1 cellular context compared by ENCODE assay signal in genomic region chr11:17631702-17632365, GRCh38.
TF ChIP-seq lines count a peak whose summit lies in the region.

No MANE protein-coding gene starts in this region.

TF ChIP-seq in WTC11, 78 proteins besides CTCF, POLR2A, EP300 and RAD21 (continued from another document):
- TF ChIP-seq, protein P1, sequence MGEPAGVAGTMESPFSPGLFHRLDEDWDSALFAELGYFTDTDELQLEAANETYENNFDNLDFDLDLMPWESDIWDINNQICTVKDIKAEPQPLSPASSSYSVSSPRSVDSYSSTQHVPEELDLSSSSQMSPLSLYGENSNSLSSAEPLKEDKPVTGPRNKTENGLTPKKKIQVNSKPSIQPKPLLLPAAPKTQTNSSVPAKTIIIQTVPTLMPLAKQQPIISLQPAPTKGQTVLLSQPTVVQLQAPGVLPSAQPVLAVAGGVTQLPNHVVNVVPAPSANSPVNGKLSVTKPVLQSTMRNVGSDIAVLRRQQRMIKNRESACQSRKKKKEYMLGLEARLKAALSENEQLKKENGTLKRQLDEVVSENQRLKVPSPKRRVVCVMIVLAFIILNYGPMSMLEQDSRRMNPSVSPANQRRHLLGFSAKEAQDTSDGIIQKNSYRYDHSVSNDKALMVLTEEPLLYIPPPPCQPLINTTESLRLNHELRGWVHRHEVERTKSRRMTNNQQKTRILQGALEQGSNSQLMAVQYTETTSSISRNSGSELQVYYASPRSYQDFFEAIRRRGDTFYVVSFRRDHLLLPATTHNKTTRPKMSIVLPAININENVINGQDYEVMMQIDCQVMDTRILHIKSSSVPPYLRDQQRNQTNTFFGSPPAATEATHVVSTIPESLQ (CRISPR knock-in tag; IDR thresholded peaks at IDR 0.05) = no peak
- TF ChIP-seq, protein P2, sequence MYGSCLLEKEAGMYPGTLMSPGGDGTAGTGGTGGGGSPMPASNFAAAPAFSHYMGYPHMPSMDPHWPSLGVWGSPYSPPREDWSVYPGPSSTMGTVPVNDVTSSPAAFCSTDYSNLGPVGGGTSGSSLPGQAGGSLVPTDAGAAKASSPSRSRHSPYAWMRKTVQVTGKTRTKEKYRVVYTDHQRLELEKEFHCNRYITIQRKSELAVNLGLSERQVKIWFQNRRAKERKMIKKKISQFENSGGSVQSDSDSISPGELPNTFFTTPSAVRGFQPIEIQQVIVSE (CRISPR knock-in tag; IDR thresholded peaks at IDR 0.05; ENCODE audit: borderline replicate concordance) = no peak
- TF ChIP-seq ZBTB21 (CRISPR knock-in tag; IDR thresholded peaks at IDR 0.05; ENCODE audit: borderline replicate concordance) (no peak), ATF3 (CRISPR knock-in tag; conservative IDR thresholded peaks at IDR 0.05) (no peak)
